ENCODE assay signal across 1 cellular context in the genomic region with DNA sequence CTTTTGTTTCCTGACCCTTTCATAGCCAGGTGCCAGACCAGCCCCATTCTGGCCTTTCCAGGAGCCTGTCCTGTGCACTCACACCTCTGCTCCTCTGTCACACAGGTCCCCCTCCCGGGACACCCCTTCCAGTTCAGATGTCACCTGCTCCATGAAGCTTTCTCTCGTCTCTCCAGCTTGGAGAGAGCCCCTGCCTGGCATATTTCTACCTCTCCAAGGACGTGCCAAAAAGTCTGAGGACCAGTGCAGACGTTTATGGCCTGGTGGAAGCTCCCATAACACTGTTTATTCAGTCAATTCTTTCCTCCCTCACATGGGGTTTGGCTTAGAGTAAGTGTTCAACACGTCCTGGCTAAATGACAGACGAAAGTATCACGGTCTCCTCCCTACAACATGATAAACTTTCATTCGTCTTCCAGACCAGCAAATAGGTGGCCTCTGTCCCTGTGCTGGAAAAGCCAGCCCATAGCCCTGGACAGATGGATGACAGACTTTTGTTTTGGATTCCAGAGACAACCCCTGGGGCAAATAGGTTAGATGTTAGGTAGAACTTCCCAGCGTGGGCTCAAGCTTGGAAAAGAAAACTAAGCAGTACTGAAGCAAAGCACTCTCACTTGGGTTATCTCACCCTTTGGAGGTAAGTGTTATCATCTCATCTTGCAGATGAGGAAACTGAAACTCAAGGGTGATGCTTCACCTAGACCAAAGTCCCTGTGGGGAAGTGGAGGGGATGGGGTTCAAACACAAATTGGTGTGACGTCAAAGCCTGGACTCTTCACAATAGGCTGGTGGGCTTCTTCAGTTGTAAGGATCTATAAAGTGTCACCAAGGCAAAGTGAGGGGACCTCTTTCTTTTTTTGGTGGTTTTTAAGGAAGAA.
TF ChIP-seq lines count a peak whose summit lies in the region.

No MANE protein-coding gene starts in this region.

TF ChIP-seq in WTC11, 78 proteins besides CTCF, POLR2A, EP300 and RAD21 (continued from another document):
- TF ChIP-seq, protein P1, sequence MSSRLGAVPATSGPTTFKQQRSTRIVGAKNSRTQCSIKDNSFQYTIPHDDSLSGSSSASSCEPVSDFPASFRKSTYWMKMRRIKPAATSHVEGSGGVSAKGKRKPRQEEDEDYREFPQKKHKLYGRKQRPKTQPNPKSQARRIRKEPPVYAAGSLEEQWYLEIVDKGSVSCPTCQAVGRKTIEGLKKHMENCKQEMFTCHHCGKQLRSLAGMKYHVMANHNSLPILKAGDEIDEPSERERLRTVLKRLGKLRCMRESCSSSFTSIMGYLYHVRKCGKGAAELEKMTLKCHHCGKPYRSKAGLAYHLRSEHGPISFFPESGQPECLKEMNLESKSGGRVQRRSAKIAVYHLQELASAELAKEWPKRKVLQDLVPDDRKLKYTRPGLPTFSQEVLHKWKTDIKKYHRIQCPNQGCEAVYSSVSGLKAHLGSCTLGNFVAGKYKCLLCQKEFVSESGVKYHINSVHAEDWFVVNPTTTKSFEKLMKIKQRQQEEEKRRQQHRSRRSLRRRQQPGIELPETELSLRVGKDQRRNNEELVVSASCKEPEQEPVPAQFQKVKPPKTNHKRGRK (CRISPR knock-in tag; IDR thresholded peaks at IDR 0.05; ENCODE audit: borderline replicate concordance), result no peak
- no peak for TF ChIP-seq TEAD4 (CRISPR knock-in tag; IDR thresholded peaks at IDR 0.05)
- no peak for TF ChIP-seq CREM (CRISPR knock-in tag; IDR thresholded peaks at IDR 0.05)
- TF ChIP-seq, protein P2, sequence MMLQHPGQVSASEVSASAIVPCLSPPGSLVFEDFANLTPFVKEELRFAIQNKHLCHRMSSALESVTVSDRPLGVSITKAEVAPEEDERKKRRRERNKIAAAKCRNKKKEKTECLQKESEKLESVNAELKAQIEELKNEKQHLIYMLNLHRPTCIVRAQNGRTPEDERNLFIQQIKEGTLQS (CRISPR knock-in tag; conservative IDR thresholded peaks at IDR 0.05), result no peak
